Comparison of ENCODE assay signal across 8 cellular contexts in the genomic region with DNA sequence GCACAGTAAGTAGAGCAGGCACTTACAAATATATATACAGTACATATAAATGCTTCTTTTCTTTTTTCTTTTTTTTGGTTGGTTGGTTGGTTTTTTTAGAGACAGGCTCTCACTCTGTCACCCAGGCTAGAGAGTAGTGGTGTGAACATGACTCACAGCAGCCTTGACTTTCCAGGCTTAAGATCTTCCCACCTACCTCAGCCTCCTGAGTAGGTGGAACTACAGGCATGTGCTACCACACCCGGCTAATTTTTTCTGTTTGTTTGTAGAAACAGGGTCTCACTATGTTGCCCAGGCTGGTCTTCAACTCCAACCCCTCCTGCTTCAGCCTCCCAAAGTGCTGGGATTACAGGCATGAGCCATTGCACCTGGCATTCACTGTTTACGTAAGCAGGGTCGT. TPM values are rescaled to one million over a fixed set of nuclear protein-coding genes. Genes with fewer than 3 reads are reported as not detected.
DNase-seq lines count a peak whose midpoint lies in the region; ATAC-seq, FAIRE-seq and TF ChIP-seq lines count a peak whose summit lies in the region.
"Not testable (repeated sequence)": the region's sequence is repeated elsewhere in the genome, so short reads cannot be mapped to it uniquely, and the experiment has no call there.

No MANE protein-coding gene starts in this region.

- H3K79me2 ChIP-seq in astrocyte (ENCODE audit: insufficient read depth, low read length) (peaks cover 23% of the 10 kb centered on the region), HepG2 (ENCODE audit: insufficient read depth, low read length) (peaks cover 26% of the 10 kb centered on the region)

- CTCF ChIA-PET in HepG2 (lab: Yijun Ruan, JAX; ENCODE audit: low intra/inter-chr PET ratio, low total read pairs) = not testable (repeated sequence)

- not testable (repeated sequence) for H3K9ac ChIP-seq in astrocyte (ENCODE audit: low read length); HepG2 (ENCODE audit: insufficient read depth, low read depth, low read length)

- POLR2A ChIA-PET in HepG2 (lab: Yijun Ruan, JAX) = not testable (repeated sequence)

- H3K4me1 Mint-ChIP-seq in activated T-cell treated with anti-CD3 and anti-CD28 coated beads, Interleukin-2, amount 50 U/mL, for 4 hours (ENCODE audit: low read depth) = peaks cover 17% of the 10 kb centered on the region
- not testable (repeated sequence) for H3K4me1 Mint-ChIP-seq in astrocyte (ENCODE audit: low read depth, unreplicated experiment)

- not testable (repeated sequence) for TF ChIP-seq CTCF in RWPE2 (IDR thresholded peaks at IDR 0.05; ENCODE audit: poor library complexity, severe bottlenecking); astrocyte (IDR thresholded peaks at IDR 0.05; ENCODE audit: insufficient read depth, low read depth, low read length); epithelial cell of proximal tubule (conservative IDR thresholded peaks at IDR 0.05; ENCODE audit: low read depth, low read length); HepG2 (CRISPR knock-in tag; IDR thresholded peaks at IDR 0.05)

- not testable (repeated sequence) for TF ChIP-seq POLR2A in HepG2 (IDR thresholded peaks at IDR 0.05; ENCODE audit: insufficient read depth in 1 of 2, low read depth in 2 of 2, low read length in 2 of 2)

- peaks cover 22% of the 10 kb centered on the region for H4K20me1 ChIP-seq in astrocyte (ENCODE audit: insufficient read depth, low read length)
- H4K20me1 ChIP-seq in HepG2 (ENCODE audit: insufficient read depth, low read length) = peaks cover 19% of the 10 kb centered on the region

- not testable (repeated sequence) for BruUV-seq in HepG2 (replicated peaks; lab: Mats Ljungman, UMichigan)

- H3K4me1 ChIP-seq in RWPE2 (ENCODE audit: insufficient read depth, poor library complexity, severe bottlenecking); astrocyte (ENCODE audit: insufficient read depth, low read length); HepG2 (ENCODE audit: insufficient read depth, low read length): not testable (repeated sequence)

- H3K9me3 Mint-ChIP-seq in activated T-cell treated with anti-CD3 and anti-CD28 coated beads, Interleukin-2, amount 50 U/mL, for 4 hours; astrocyte (ENCODE audit: unreplicated experiment): not testable (repeated sequence)

- DNase-seq in Caki2 (ENCODE audit: low read depth) (peak; percentile 57), M059J (ENCODE audit: low read depth) (peak; percentile 50), astrocyte (ENCODE audit: low read depth) (peak; percentile 16), epithelial cell of proximal tubule (ENCODE audit: low read depth) (peak; percentile 36)
- not testable (repeated sequence) for DNase-seq in RWPE2 (ENCODE audit: low spot score); activated T-cell treated with anti-CD3 and anti-CD28 coated beads, Interleukin-2, amount 50 U/mL, for 4 hours; HepG2 (ENCODE audit: low spot score)
- peak in 2 of 3 donors; percentile 15 for DNase-seq in stimulated activated CD4-positive, alpha-beta T cell treated with anti-CD3 and anti-CD28 coated beads, TNF-alpha, amount 100 ng/mL, for 48 hours (ENCODE audit: low read depth in 3 of 3)

- H3K27ac Mint-ChIP-seq in astrocyte (ENCODE audit: unreplicated experiment) = not testable (repeated sequence)

- H2AFZ ChIP-seq in astrocyte (ENCODE audit: low read depth, low read length); HepG2 (ENCODE audit: low read length): not testable (repeated sequence)

- not testable (repeated sequence) for TF ChIP-seq EP300 in HepG2 (IDR thresholded peaks at IDR 0.05; ENCODE audit: low read depth in 2 of 2, low read length in 2 of 2); HepG2 (CRISPR knock-in tag; IDR thresholded peaks at IDR 0.05; ENCODE audit: borderline replicate concordance)

- not testable (repeated sequence) for TF ChIP-seq RAD21 in HepG2 (CRISPR knock-in tag; IDR thresholded peaks at IDR 0.05)

- H3K27me3 ChIP-seq in RWPE2 (ENCODE audit: insufficient read depth, poor library complexity, severe bottlenecking); astrocyte (ENCODE audit: insufficient read depth, low read length); HepG2 (ENCODE audit: control insufficient read depth in 1 of 2, insufficient read depth in 2 of 2, low read length in 2 of 2): not testable (repeated sequence)

- not testable (repeated sequence) for FAIRE-seq in astrocyte (lab: Jason Lieb, UNC); HepG2 (lab: Jason Lieb, UNC)

- peak; percentile 19; the same call in 1 of the 3 replicates for ATAC-seq in RWPE2 (ENCODE audit: low read depth)
- ATAC-seq in activated T-cell treated with anti-CD3 and anti-CD28 coated beads, Interleukin-2, amount 50 U/mL, for 4 hours = peak; percentile 29 to 30
- not testable (repeated sequence) for ATAC-seq in HepG2

- WGBS in HepG2 (ENCODE audit: low lambda C conversion rate) = 47% methylated on average over 3 of the region's 3 CpGs

- H3K36me3 Mint-ChIP-seq in activated T-cell treated with anti-CD3 and anti-CD28 coated beads, Interleukin-2, amount 50 U/mL, for 4 hours (ENCODE audit: insufficient read depth) = peaks cover 21% of the 10 kb centered on the region
- H3K36me3 Mint-ChIP-seq in astrocyte (ENCODE audit: low read depth, unreplicated experiment) = not testable (repeated sequence)

- H3K27me3 Mint-ChIP-seq in activated T-cell treated with anti-CD3 and anti-CD28 coated beads, Interleukin-2, amount 50 U/mL, for 4 hours (ENCODE audit: low read depth); astrocyte (ENCODE audit: low read depth, unreplicated experiment): not testable (repeated sequence)

- not testable (repeated sequence) for H3K4me2 ChIP-seq in astrocyte (ENCODE audit: low read length); HepG2 (ENCODE audit: low read depth, low read length)

- intact Hi-C loops in HepG2 (cut with micrococcal nuclease; ENCODE audit: unreplicated experiment) = not testable (repeated sequence)

- H3K36me3 ChIP-seq in RWPE2 (ENCODE audit: low read depth) = peaks cover 19% of the 10 kb centered on the region
- H3K36me3 ChIP-seq in astrocyte (ENCODE audit: insufficient read depth, low read length); HepG2 (replicated peaks in 1 of 2; ENCODE audit: control insufficient read depth in 1 of 2, insufficient read depth in 2 of 2, low read length in 2 of 2): not testable (repeated sequence)

- H3K4me3 Mint-ChIP-seq in activated T-cell treated with anti-CD3 and anti-CD28 coated beads, Interleukin-2, amount 50 U/mL, for 4 hours; astrocyte (ENCODE audit: unreplicated experiment): not testable (repeated sequence)

- in situ Hi-C loops in Caki2 (cut with HindIII; ENCODE audit: low pct_unique_long_range_greater_than_20kb, low sequenced_read_pairs); HepG2 (cut with HindIII; ENCODE audit: extremely low pct_ligation_motif_present, low pct_unique_long_range_greater_than_20kb): not testable (repeated sequence)

- H3K9me3 ChIP-seq in RWPE2 (ENCODE audit: severe bottlenecking); astrocyte (ENCODE audit: insufficient read depth, low read depth, low read length); HepG2 (ENCODE audit: low read length): not testable (repeated sequence)

- not testable (repeated sequence) for H3K4me3 ChIP-seq in RWPE2 (ENCODE audit: severe bottlenecking); astrocyte (ENCODE audit: insufficient read depth, low read depth, low read length); epithelial cell of proximal tubule (ENCODE audit: low read depth, low read length); HepG2 (replicated peaks in 1 of 3; ENCODE audit: insufficient read depth in 1 of 3, low read depth in 2 of 3, low read length in 3 of 3)

- H3K27ac ChIP-seq in RWPE2 (ENCODE audit: poor library complexity, severe bottlenecking); astrocyte (ENCODE audit: low read depth, low read length); HepG2 (ENCODE audit: extremely low read length, insufficient read depth, low read length): not testable (repeated sequence)

RNA-seq across cellular contexts. Expression of a gene that starts 2.6 kb away (rescaled TPM):
- 2,650 and 4,923 TPM in 2 replicates for total RNA-seq in Caki2 (2014; rRNA removed; shearing (Covaris generic); ENCODE audit: low replicate concordance)
- total RNA-seq in M059J (2014; rRNA removed; shearing (Covaris generic)) = 1,019 and 1,223 TPM in 2 replicates
- total RNA-seq in activated T-cell treated with anti-CD3 and anti-CD28 coated beads, Interleukin-2, amount 50 U/mL, for 4 hours = 1,000 to 10,000 TPM; 4,555 to 4,927 (median 4,895) TPM
- 1,191 and 1,219 TPM in 2 replicates for total RNA-seq in astrocyte
- total RNA-seq in epithelial cell of proximal tubule = 1,693 and 2,624 TPM in 2 replicates
- total RNA-seq in HepG2 (2016; rRNA removed; fragmentation: Illumina TruSeq; extraction: Trizol) = 3,353 and 5,553 TPM in 2 replicates
- 762 and 941 TPM in 2 replicates for total RNA-seq in HepG2 (2016; cell fraction: cytosol; rRNA removed; fragmentation: Illumina TruSeq; extraction: Trizol; ENCODE audit: low read depth)
- 3,423 and 5,528 TPM in 2 replicates for total RNA-seq in HepG2 (2016; cell fraction: insoluble cytoplasmic fraction; rRNA removed; fragmentation: Illumina TruSeq; extraction: Trizol)
- 1,613 and 2,053 TPM in 2 replicates for total RNA-seq in HepG2 (2016; cell fraction: membrane; rRNA removed; fragmentation: Illumina TruSeq; extraction: Trizol)
- total RNA-seq in HepG2 (2016; cell fraction: nucleus; rRNA removed; fragmentation: Illumina TruSeq; extraction: Trizol) = 1,233 and 1,301 TPM in 2 replicates
- polyA plus RNA-seq in HepG2 (2011; rRNA removed) = 1,684 and 2,047 TPM in 2 replicates
- polyA plus RNA-seq in HepG2 (2011; cell fraction: cytosol; rRNA removed) = 2,726 and 4,334 TPM in 2 replicates
- polyA plus RNA-seq in HepG2 (2011; cell fraction: nucleus; rRNA removed) = 901 and 998 TPM in 2 replicates
- polyA plus RNA-seq in HepG2 (2012) = 3,095 and 3,791 TPM in 2 replicates
- polyA plus RNA-seq in HepG2 (2016; cell fraction: cytosol; fragmentation: Illumina TruSeq; extraction: Trizol; ENCODE audit: low read depth) = 990 and 1,054 TPM in 2 replicates
- 5,889 and 6,211 TPM in 2 replicates for polyA plus RNA-seq in HepG2 (2016; cell fraction: insoluble cytoplasmic fraction; fragmentation: Illumina TruSeq; extraction: Trizol; ENCODE audit: low read depth)
- polyA plus RNA-seq in HepG2 (2016; cell fraction: membrane; fragmentation: Illumina TruSeq; extraction: Trizol; ENCODE audit: low read depth) = 1,669 and 1,931 TPM in 2 replicates
- 1,818 and 1,822 TPM in 2 replicates for polyA plus RNA-seq in HepG2 (2016; cell fraction: nucleus; fragmentation: Illumina TruSeq; extraction: Trizol; ENCODE audit: insufficient read depth, low read depth)
- polyA minus RNA-seq in HepG2 (2011; rRNA and poly(A)+ RNA removed; ENCODE audit: low replicate concordance) = 1,398 and 1,793 TPM in 2 replicates
- 3,161 and 4,136 TPM in 2 replicates for polyA minus RNA-seq in HepG2 (2011; cell fraction: cytosol; rRNA and poly(A)+ RNA removed)
- polyA minus RNA-seq in HepG2 (2011; cell fraction: nucleus; rRNA and poly(A)+ RNA removed) = 529 and 590 TPM in 2 replicates

RNA-seq across cellular contexts. Expression of a gene that starts 34.4 kb away (rescaled TPM):
- total RNA-seq in Caki2 (2014; rRNA removed; shearing (Covaris generic); ENCODE audit: low replicate concordance) = 3.6 and 9.5 TPM in 2 replicates
- total RNA-seq in M059J (2014; rRNA removed; shearing (Covaris generic)) = not detected in 2 replicates
- 1 to 10 TPM in 2 of 3 donors, under 1 TPM in 1; 0.37 to 1.3 (median 1.0) TPM for total RNA-seq in activated T-cell treated with anti-CD3 and anti-CD28 coated beads, Interleukin-2, amount 50 U/mL, for 4 hours
- total RNA-seq in astrocyte (0.89 and 1.2 TPM in 2 replicates), epithelial cell of proximal tubule (not detected in 2 replicates), HepG2 (2016; rRNA removed; fragmentation: Illumina TruSeq; extraction: Trizol) (not detected in 2 replicates)
- not detected in 2 replicates for total RNA-seq in HepG2 (2016; cell fraction: cytosol; rRNA removed; fragmentation: Illumina TruSeq; extraction: Trizol; ENCODE audit: low read depth)
- not detected in 2 replicates for total RNA-seq in HepG2 (2016; cell fraction: insoluble cytoplasmic fraction; rRNA removed; fragmentation: Illumina TruSeq; extraction: Trizol)
- not detected in 2 replicates for total RNA-seq in HepG2 (2016; cell fraction: membrane; rRNA removed; fragmentation: Illumina TruSeq; extraction: Trizol)
- total RNA-seq in HepG2 (2016; cell fraction: nucleus; rRNA removed; fragmentation: Illumina TruSeq; extraction: Trizol) = not detected in 2 replicates
- polyA plus RNA-seq in HepG2 (2011; rRNA removed) = 0.04 TPM in 1 of 2 replicates, not detected in the other
- polyA plus RNA-seq in HepG2 (2011; cell fraction: cytosol; rRNA removed) = not detected in 2 replicates
- 0.05 and 0.24 TPM in 2 replicates for polyA plus RNA-seq in HepG2 (2011; cell fraction: nucleus; rRNA removed)
- polyA plus RNA-seq in HepG2 (2012) = 0.08 TPM in 1 of 2 replicates, not detected in the other
- 0.06 TPM in 1 of 2 replicates, not detected in the other for polyA plus RNA-seq in HepG2 (2016; cell fraction: cytosol; fragmentation: Illumina TruSeq; extraction: Trizol; ENCODE audit: low read depth)
- not detected in 2 replicates for polyA plus RNA-seq in HepG2 (2016; cell fraction: insoluble cytoplasmic fraction; fragmentation: Illumina TruSeq; extraction: Trizol; ENCODE audit: low read depth)
- 0.09 TPM in 1 of 2 replicates, not detected in the other for polyA plus RNA-seq in HepG2 (2016; cell fraction: membrane; fragmentation: Illumina TruSeq; extraction: Trizol; ENCODE audit: low read depth)
- polyA plus RNA-seq in HepG2 (2016; cell fraction: nucleus; fragmentation: Illumina TruSeq; extraction: Trizol; ENCODE audit: insufficient read depth, low read depth) = not detected in 2 replicates
- not detected in 2 replicates for polyA minus RNA-seq in HepG2 (2011; rRNA and poly(A)+ RNA removed; ENCODE audit: low replicate concordance)
- polyA minus RNA-seq in HepG2 (2011; cell fraction: cytosol; rRNA and poly(A)+ RNA removed) = not detected in 2 replicates
- polyA minus RNA-seq in HepG2 (2011; cell fraction: nucleus; rRNA and poly(A)+ RNA removed) = not detected in 2 replicates
